In genomic region chr16:11781773-11782172, GRCh38 we compare ENCODE assay signal across 9 cellular contexts. TPM values are rescaled to one million over a fixed set of nuclear protein-coding genes. Genes with fewer than 3 reads are reported as not detected.
DNase-seq lines count a peak whose midpoint lies in the region; ATAC-seq, FAIRE-seq and TF ChIP-seq lines count a peak whose summit lies in the region.
"Had no signal": no experiment of that assay in that cellular context is flagged by ENCODE, and none has a peak within 500 bp of the region (broad histone marks: within the 10 kb centered on the region; RNA-seq: fewer than 3 reads in every experiment).

No MANE protein-coding gene starts in this region.

- TF ChIP-seq CTCF in esophagus squamous epithelium (IDR thresholded peaks at IDR 0.05) = no peak

- H3K27ac ChIP-seq in esophagus squamous epithelium = peak overlapping the region in 3 of 4 donors; percentile 82 to 91 (median 84)

- DNase-seq in NCI-H1417 (lab: John Stamatoyannopoulos, UW) = peak; percentile 8 to 64 (median 52)
- no peak for DNase-seq in NCI-H1417 treated with DMSO at 0.1 percent for 48 hours (lab: John Stamatoyannopoulos, UW)
- DNase-seq in RCC 7860 (ENCODE audit: low spot score) = peak; percentile 22
- DNase-seq in esophagus squamous epithelium (lab: John Stamatoyannopoulos, UW) = no peak
- peak in 7 of 10 donors; percentile 22 to 91 (median 43) for DNase-seq in posterior cingulate gyrus
- DNase-seq in AG20443 (ENCODE audit: low spot score) = no peak
- no peak for DNase-seq in activated CD8-positive, alpha-beta memory T cell treated with anti-CD3 and anti-CD28 coated beads for 24 hours

- H3K36me3 ChIP-seq in esophagus squamous epithelium = peaks cover 0 to 32% (median 6%) of the 10 kb centered on the region in 3 donors

- intact Hi-C loops in esophagus squamous epithelium (cut with DNase I) (no loop called here), posterior cingulate gyrus (cut with DNase I) (no loop called here)

- peak; percentile 18 for FAIRE-seq in RCC 7860 (lab: Jason Lieb, UNC)
- FAIRE-seq: A549 had no signal

- ATAC-seq in HG02840 (IDR thresholded peaks at IDR 0.05; ENCODE audit: low FRiP score, unreplicated experiment) = no peak
- ATAC-seq: A549 had no signal

- no peaks in the 10 kb centered on the region for H3K27me3 ChIP-seq in esophagus squamous epithelium

- no peak for TF ChIP-seq POLR2A in esophagus squamous epithelium (IDR thresholded peaks at IDR 0.05)

- no peaks in the 10 kb centered on the region for H3K9me3 ChIP-seq in esophagus squamous epithelium
- H3K9me3 ChIP-seq: A549 had no signal

- WGBS in esophagus squamous epithelium, 2 donors = 20 to 30% methylated on average over 5 of the region's 5 CpGs

- H3K4me3 ChIP-seq in esophagus squamous epithelium = peak overlapping the region in 1 of 4 donors; percentile 30
- H3K4me3 ChIP-seq: A549 had no signal

- H3K4me1 ChIP-seq in esophagus squamous epithelium = peaks cover 19 to 58% (median 31%) of the 10 kb centered on the region in 3 donors

RNA-seq across cellular contexts. Expression of gene ZC3H7A, which starts 15.3 kb away (rescaled TPM):
- total RNA-seq in esophagus squamous epithelium = 10 to 100 TPM; 16.6 to 34.1 (median 30.2) TPM

RNA-seq across cellular contexts. Expression of gene TXNDC11, which starts 39.1 kb away (rescaled TPM):
- total RNA-seq in esophagus squamous epithelium = 10 to 100 TPM; 26.0 to 39.1 (median 35.9) TPM

Comparison
In these comparisons a context has a peak if more than half of its experiments do, and no peak if none do; other contexts are left out.
1. DNase-seq: peak in NCI-H1417 (3 of 3), RCC 7860 (single experiment) and posterior cingulate gyrus (7 of 10); none in NCI-H1417 treated with DMSO at 0.1 percent for 48 hours (single experiment), esophagus squamous epithelium (single experiment), AG20443 (single experiment) and activated CD8-positive, alpha-beta memory T cell treated with anti-CD3 and anti-CD28 coated beads for 24 hours (single experiment).